ENCODE assay signal across 25 cellular contexts in the genomic region with DNA sequence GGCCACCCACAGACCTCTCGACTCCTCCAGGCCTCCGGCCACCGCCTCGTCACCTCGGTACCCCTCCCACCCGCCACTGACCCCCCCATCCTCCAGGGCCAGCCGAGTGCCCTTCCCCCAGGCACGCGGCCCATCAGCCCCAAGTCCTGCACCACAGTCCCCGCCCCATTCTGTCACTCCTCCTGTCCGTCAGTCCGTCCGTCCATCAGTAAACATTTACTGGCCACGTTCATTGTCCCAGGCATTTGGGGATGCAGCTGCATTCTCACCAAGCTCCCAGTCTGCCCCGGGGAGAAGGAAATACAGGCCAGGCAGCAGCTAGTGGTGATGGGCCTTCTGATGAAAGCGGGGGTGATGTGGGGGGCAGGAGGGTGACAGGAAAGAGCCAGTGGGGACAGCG.
"Had no signal": no experiment of that assay in that cellular context is flagged by ENCODE, and none has a peak within 500 bp of the region (broad histone marks: within the 10 kb centered on the region; RNA-seq: fewer than 3 reads in every experiment).

No MANE protein-coding gene starts in this region.

- H3K4me3 ChIP-seq: ascending aorta, body of pancreas, cardiac muscle cell, Peyer's patch had no signal

- DNase-seq: activated B cell treated with CpG ODN at 0.5 μM for 24 hours; activated CD4-positive, alpha-beta T cell treated with anti-CD3 and anti-CD28 coated beads for 1 hour; activated CD4-positive, alpha-beta T cell treated with anti-CD3 and anti-CD28 coated beads, Interleukin-2, amount 10 ng/mL, durations not matched to agents 24 days and 14 days; activated CD4-positive, alpha-beta T cell treated with anti-CD3 and anti-CD28 coated beads, Interleukin-2, amount 50 U/mL, for 48 hours; activated CD8-positive, alpha-beta memory T cell treated with anti-CD3 and anti-CD28 coated beads, Interleukin-2, amount 10 ng/mL, durations not matched to agents 7 days and 5 days; activated effector memory CD4-positive, alpha-beta T cell treated with Interleukin-2 at 50 U/mL for 16 hours; activated naive CD4-positive, alpha-beta T cell treated with Interleukin-2 at 50 U/mL for 16 hours; activated naive CD8-positive, alpha-beta T cell treated with anti-CD3 and anti-CD28 coated beads, Interleukin-2, amount 50 U/mL, for 24 hours; activated T-cell treated with anti-CD3 and anti-CD28 coated beads, Interleukin-2, amount 50 U/mL, for 24 hours; amniotic stem cell; body of pancreas; NCI-H1048; NCI-H1930; NCI-H2107; NCI-H226; NCI-H510A treated with DMSO at 0.1 percent for 48 hours; NCI-H69; NK-92 treated with Interleukin-12 subunit alpha and Interleukin-12 subunit beta, amount 100 ng/mL, for 24 hours; Peyer's patch; SHP77 treated with DMSO at 0.1 percent for 48 hours; T-helper 17 cell; T-helper 9 cell had no signal

- H3K27ac ChIP-seq: ascending aorta, body of pancreas, cardiac muscle cell, Peyer's patch had no signal

- H3K36me3 ChIP-seq: ascending aorta, cardiac muscle cell, Peyer's patch had no signal

- H3K9me3 ChIP-seq: ascending aorta, body of pancreas, Peyer's patch had no signal

- ATAC-seq: activated CD8-positive, alpha-beta memory T cell treated with anti-CD3 and anti-CD28 coated beads, Interleukin-2, amount 10 ng/mL, durations not matched to agents 7 days and 5 days; activated naive CD4-positive, alpha-beta T cell treated with anti-CD3 and anti-CD28 coated beads, Interleukin-2, amount 50 U/mL, for 72 hours; activated naive CD8-positive, alpha-beta T cell treated with anti-CD3 and anti-CD28 coated beads, Interleukin-2, amount 50 U/mL, for 24 hours; body of pancreas; T-helper 17 cell had no signal

- H3K4me1 ChIP-seq: ascending aorta had no signal

- H3K27me3 ChIP-seq: ascending aorta, body of pancreas, cardiac muscle cell, Peyer's patch had no signal
